In the genomic region with DNA sequence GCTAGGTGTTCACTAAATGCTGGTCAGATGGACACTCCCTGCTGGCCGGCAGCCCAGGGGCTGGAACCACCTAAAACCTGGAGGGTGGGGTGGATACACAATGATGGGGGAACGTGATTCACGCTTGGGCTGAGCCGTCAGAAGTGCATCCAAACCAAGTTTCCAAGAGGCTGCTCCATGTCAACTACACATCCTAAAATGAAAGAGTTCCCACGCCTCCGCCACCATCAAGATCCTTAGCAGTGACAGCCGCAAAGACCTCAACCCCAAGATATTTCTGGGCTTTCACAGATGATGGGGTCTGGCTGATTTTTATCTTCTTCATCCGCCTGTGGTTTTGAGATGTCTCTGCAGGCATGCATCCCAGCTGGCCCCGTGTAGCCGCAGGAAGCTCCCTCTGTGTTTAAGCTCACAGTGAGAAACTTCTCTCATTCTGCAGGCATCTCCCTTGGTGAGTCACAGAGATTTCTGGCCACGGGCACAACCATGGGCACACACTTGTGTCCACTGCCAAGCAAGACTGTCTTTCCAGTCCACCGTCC, we compare ENCODE assay signal across 18 cellular contexts.
DNase-seq lines count a peak whose midpoint lies in the region; ATAC-seq, FAIRE-seq and TF ChIP-seq lines count a peak whose summit lies in the region.
"Had no signal": no experiment of that assay in that cellular context is flagged by ENCODE, and none has a peak within 500 bp of the region (broad histone marks: within the 10 kb centered on the region; RNA-seq: fewer than 3 reads in every experiment).

No MANE protein-coding gene starts in this region.

- POLR2A ChIA-PET in AG04450 (lab: Yijun Ruan, JAX), result interaction anchor here (1.0 kb wide), 1 partner anchor 79 kb away, joined by 3 read pairs; no protein-coding TSS in a partner anchor
- POLR2A ChIA-PET in naive thymus-derived CD8-positive, alpha-beta T cell (lab: Charles Lee), result no interaction called here

- H3K27ac Mint-ChIP-seq in naive thymus-derived CD8-positive, alpha-beta T cell, result no peak overlapping the region
- H3K27ac Mint-ChIP-seq: dendritic cell treated with granulocyte-macrophage colony-stimulating factor and Interleukin-4, amounts not matched to agents 40 ng/mL and 50 ng/mL, for 4 days; neural progenitor cell; T-helper 17 cell had no signal

- H2AFZ ChIP-seq in mesenchymal stem cell (ENCODE audit: low read depth, low read length), result no peak overlapping the region
- H2AFZ ChIP-seq: neural progenitor cell had no signal

- H2AK5ac ChIP-seq in mesenchymal stem cell (ENCODE audit: low read length, severe bottlenecking), result no peak overlapping the region

- peaks cover 13% of the 10 kb centered on the region for H3K27me3 ChIP-seq in AG04450 (ENCODE audit: control insufficient read depth, insufficient read depth, low read length)
- H3K27me3 ChIP-seq in mesenchymal stem cell (ENCODE audit: control insufficient read depth in 1 of 2, insufficient read depth in 1 of 2, low read length in 2 of 2), result peaks cover 19 to 41% of the 10 kb centered on the region in 2 experiments
- H3K27me3 ChIP-seq: esophagus muscularis mucosa, neural progenitor cell, right atrium auricular region had no signal

- no peak overlapping the region for H3K18ac ChIP-seq in mesenchymal stem cell (ENCODE audit: low read depth in 1 of 2, low read length in 2 of 2)

- H3K9me3 ChIP-seq in AG04450 (ENCODE audit: control insufficient read depth, insufficient read depth, low read length) (no peaks in the 10 kb centered on the region; the same call in 1 of the 2 replicates), mesenchymal stem cell (ENCODE audit: control insufficient read depth, low read length) (no peaks in the 10 kb centered on the region)
- H3K9me3 ChIP-seq: esophagus muscularis mucosa, right atrium auricular region had no signal

- H3K36me3 Mint-ChIP-seq in naive thymus-derived CD8-positive, alpha-beta T cell, result no peaks in the 10 kb centered on the region
- H3K36me3 Mint-ChIP-seq: neural progenitor cell had no signal

- H3K23ac ChIP-seq in mesenchymal stem cell (ENCODE audit: low read length in 2 of 2), result no peak overlapping the region

- peaks cover 33% of the 10 kb centered on the region for H3K4me1 ChIP-seq in mesenchymal stem cell (ENCODE audit: control insufficient read depth, insufficient read depth, low read depth, low read length)
- H3K4me1 ChIP-seq: neural progenitor cell had no signal

- no peak overlapping the region for H2BK120ac ChIP-seq in mesenchymal stem cell (ENCODE audit: low read depth, low read length)

- peak; percentile 18 for DNase-seq in AG04450 (ENCODE audit: low read depth, low spot score)
- no peak for DNase-seq in HTR-8/SVneo (ENCODE audit: insufficient read length, low spot score)
- peak; percentile 72 for DNase-seq in astrocyte of the spinal cord (ENCODE audit: low read depth, low spot score)
- DNase-seq in mesenchymal stem cell, result peak; percentile 65
- no peak for DNase-seq in NCI-H526 treated with DMSO at 0.1 percent for 48 hours (lab: John Stamatoyannopoulos, UW)
- no peak for DNase-seq in naive thymus-derived CD8-positive, alpha-beta T cell
- no peak for DNase-seq in stimulated activated CD4-positive, alpha-beta T cell treated with anti-CD3 and anti-CD28 coated beads, Interleukin-1b, Interleukin-23, amount 100 ng/mL, for 48 hours
- DNase-seq in erythroblast (lab: John Stamatoyannopoulos, UW), result no peak
- DNase-seq: DMS 273 treated with DMSO at 0.1 percent for 48 hours; NCI-H1930; stimulated activated CD4-positive, alpha-beta T cell treated with anti-CD3 and anti-CD28 coated beads, Interleukin-4, amount 100 ng/mL, for 4 hours; T-helper 17 cell had no signal

- no peak overlapping the region for H4K91ac ChIP-seq in mesenchymal stem cell (ENCODE audit: low read length)

- no peak overlapping the region for H2BK15ac ChIP-seq in mesenchymal stem cell (ENCODE audit: low read depth, poor library complexity, severe bottlenecking)

- H3K36me3 ChIP-seq in mesenchymal stem cell (ENCODE audit: control insufficient read depth in 1 of 2, insufficient read depth in 2 of 2, low read depth in 1 of 2, low read length in 2 of 2), result no peaks in the 10 kb centered on the region
- H3K36me3 ChIP-seq: esophagus muscularis mucosa, neural progenitor cell, right atrium auricular region had no signal

- H2BK5ac ChIP-seq in mesenchymal stem cell (ENCODE audit: low read depth, low read length, poor library complexity, severe bottlenecking), result no peak overlapping the region

- H3K4me1 Mint-ChIP-seq in naive thymus-derived CD8-positive, alpha-beta T cell, result no peaks in the 10 kb centered on the region
- H3K4me1 Mint-ChIP-seq: T-helper 17 cell had no signal

- peaks cover 0 to 1% (median 0%) of the 10 kb centered on the region in 9 donors for H3K9me3 Mint-ChIP-seq in naive thymus-derived CD8-positive, alpha-beta T cell

- in situ Hi-C loops in astrocyte of the spinal cord (cut with HindIII; ENCODE audit: low sequenced_read_pairs), result no loop called here

- TF ChIP-seq CTCF in AG04450 (IDR thresholded peaks at IDR 0.05; ENCODE audit: low read depth, low read length) (no peak), astrocyte of the spinal cord (IDR thresholded peaks at IDR 0.05; ENCODE audit: low read depth, low read length) (no peak)

- H3K4me3 ChIP-seq in AG04450 (ENCODE audit: low read depth, low read length) (no peak overlapping the region), astrocyte of the spinal cord (ENCODE audit: low read depth, low read length) (no peak overlapping the region), mesenchymal stem cell (ENCODE audit: insufficient read depth in 1 of 2, low read depth in 1 of 2, low read length in 2 of 2) (no peak overlapping the region)
- H3K4me3 ChIP-seq: esophagus muscularis mucosa, lung, neural progenitor cell, right atrium auricular region had no signal

- peaks cover 0 to 9% (median 0%) of the 10 kb centered on the region in 5 donors for H3K27me3 Mint-ChIP-seq in naive thymus-derived CD8-positive, alpha-beta T cell
- H3K27me3 Mint-ChIP-seq: dendritic cell treated with granulocyte-macrophage colony-stimulating factor and Interleukin-4, amounts not matched to agents 40 ng/mL and 50 ng/mL, for 4 days had no signal

- no peak for ATAC-seq in naive thymus-derived CD8-positive, alpha-beta T cell
- ATAC-seq: activated CD4-positive, CD25-positive, alpha-beta regulatory T cell treated with anti-CD3 and anti-CD28 coated beads, Interleukin-2, amount 50 U/mL, for 24 hours; T-helper 17 cell had no signal

- no peak overlapping the region for H3K4me2 ChIP-seq in mesenchymal stem cell (ENCODE audit: low read length, poor library complexity, severe bottlenecking)
- H3K4me2 ChIP-seq: neural progenitor cell had no signal

- H4K8ac ChIP-seq in mesenchymal stem cell (ENCODE audit: low read length), result no peak overlapping the region

- peak; percentile 20 for FAIRE-seq in HTR-8/SVneo (lab: Jason Lieb, UNC)

- H3K4me3 Mint-ChIP-seq in naive thymus-derived CD8-positive, alpha-beta T cell, result no peak overlapping the region
- H3K4me3 Mint-ChIP-seq: dendritic cell treated with granulocyte-macrophage colony-stimulating factor and Interleukin-4, amounts not matched to agents 40 ng/mL and 50 ng/mL, for 4 days; neural progenitor cell; T-helper 17 cell had no signal

- no peak overlapping the region for H3K14ac ChIP-seq in mesenchymal stem cell (ENCODE audit: low read length in 2 of 2)

- H2BK12ac ChIP-seq in mesenchymal stem cell (ENCODE audit: low read length in 2 of 2), result no peak overlapping the region

- H3K9ac ChIP-seq in mesenchymal stem cell (ENCODE audit: low read length), result no peak overlapping the region
- H3K9ac ChIP-seq: neural progenitor cell had no signal

- H3K4ac ChIP-seq in mesenchymal stem cell (ENCODE audit: low read depth in 1 of 2, low read length in 2 of 2), result no peak overlapping the region

- CTCF ChIA-PET in AG04450 (lab: Charles Lee), result no interaction called here

- WGBS in mesenchymal stem cell, result 83% methylated on average over 12 of the region's 12 CpGs

- H3K27ac ChIP-seq in AG04450 (ENCODE audit: low read depth, low read length), result no peak overlapping the region
- peak overlapping the region; percentile 24 for H3K27ac ChIP-seq in mesenchymal stem cell (ENCODE audit: low read length, poor library complexity, severe bottlenecking)
- H3K27ac ChIP-seq: esophagus muscularis mucosa, neural progenitor cell, right atrium auricular region had no signal

- H3K79me1 ChIP-seq in mesenchymal stem cell (replicated peaks; ENCODE audit: low read length, poor library complexity, severe bottlenecking), result no peaks in the 10 kb centered on the region

- TF ChIP-seq POLR2A in erythroblast (IDR thresholded peaks at IDR 0.05; ENCODE audit: low read length), result no peak

Comparison
In these comparisons a context has a peak if more than half of its experiments do, and no peak if none do; other contexts are left out.
1. DNase-seq: peak in AG04450 (single experiment), astrocyte of the spinal cord (single experiment) and mesenchymal stem cell (single experiment); none in HTR-8/SVneo (single experiment), NCI-H526 treated with DMSO at 0.1 percent for 48 hours (single experiment), naive thymus-derived CD8-positive, alpha-beta T cell (0 of 10), stimulated activated CD4-positive, alpha-beta T cell treated with anti-CD3 and anti-CD28 coated beads, Interleukin-1b, Interleukin-23, amount 100 ng/mL, for 48 hours (single experiment) and erythroblast (0 of 2).